ENCODE assay signal across 35 cellular contexts in genomic region chr13:113066746-113067145, GRCh38. TPM values are rescaled to one million over a fixed set of nuclear protein-coding genes. Genes with fewer than 3 reads are reported as not detected.
"Had no signal": no experiment of that assay in that cellular context is flagged by ENCODE, and none has a peak within 500 bp of the region (broad histone marks: within the 10 kb centered on the region; RNA-seq: fewer than 3 reads in every experiment).

No MANE protein-coding gene starts in this region.

- H3K4me1 ChIP-seq: ascending aorta, breast epithelium, esophagus squamous epithelium, gastroesophageal sphincter had no signal

- H3K4me3 ChIP-seq: ascending aorta, breast epithelium, cardiac muscle cell, esophagus squamous epithelium, gastroesophageal sphincter had no signal

- FAIRE-seq: colon, endometrium, endothelial cell of umbilical vein had no signal

- H3K9me3 ChIP-seq: ascending aorta, breast epithelium, esophagus squamous epithelium, gastroesophageal sphincter had no signal

- H3K27me3 ChIP-seq: ascending aorta, breast epithelium, cardiac muscle cell, esophagus squamous epithelium had no signal

- ATAC-seq: activated CD4-positive, alpha-beta T cell treated with anti-CD3 and anti-CD28 coated beads for 36 hours; activated CD8-positive, alpha-beta memory T cell treated with anti-CD3 and anti-CD28 coated beads, Interleukin-2, amount 10 ng/mL, durations not matched to agents 7 days and 5 days; activated CD8-positive, alpha-beta T cell treated with anti-CD3 and anti-CD28 coated beads, Interleukin-2, amount 10 ng/mL, durations not matched to agents 7 days and 5 days; activated naive CD4-positive, alpha-beta T cell treated with anti-CD3 and anti-CD28 coated beads, Interleukin-2, amount 50 U/mL, for 72 hours; gastroesophageal sphincter had no signal

- H3K36me3 ChIP-seq: breast epithelium, cardiac muscle cell had no signal

- DNase-seq: activated CD4-positive, alpha-beta memory T cell treated with anti-CD3 and anti-CD28 coated beads for 36 hours; activated CD4-positive, alpha-beta T cell treated with anti-CD3 and anti-CD28 coated beads for 36 hours; activated CD4-positive, alpha-beta T cell treated with anti-CD3 and anti-CD28 coated beads, Interleukin-2, amount 10 ng/mL, durations not matched to agents 24 days and 14 days; activated CD4-positive, CD25-positive, alpha-beta regulatory T cell; activated CD4-positive, CD25-positive, alpha-beta regulatory T cell treated with anti-CD3 and anti-CD28 coated beads, Interleukin-2, amount 50 U/mL, for 72 hours; activated CD8-positive, alpha-beta memory T cell treated with anti-CD3 and anti-CD28 coated beads, Interleukin-2, amount 10 ng/mL, durations not matched to agents 7 days and 5 days; activated CD8-positive, alpha-beta memory T cell treated with anti-CD3 and anti-CD28 coated beads, Interleukin-2, amount 50 U/mL, for 4 hours; activated CD8-positive, alpha-beta T cell treated with anti-CD3 and anti-CD28 coated beads, Interleukin-2, amount 10 ng/mL, durations not matched to agents 7 days and 5 days; activated effector memory CD4-positive, alpha-beta T cell treated with anti-CD3 and anti-CD28 coated beads, Interleukin-2, amount 50 U/mL, for 16 hours; activated naive CD4-positive, alpha-beta T cell treated with anti-CD3 and anti-CD28 coated beads, Interleukin-2, amount 10 ng/mL, durations not matched to agents 7 days and 5 days; activated naive CD8-positive, alpha-beta T cell treated with anti-CD3 and anti-CD28 coated beads, Interleukin-2, amount 10 ng/mL, durations not matched to agents 7 days and 5 days; activated T-cell treated with anti-CD3 and anti-CD28 coated beads, Interleukin-2, amount 50 U/mL, for 1 hour; activated T-cell treated with anti-CD3 and anti-CD28 coated beads, Interleukin-2, amount 50 U/mL, for 48 hours; cortex of kidney; effector CD8-positive, alpha-beta T cell; esophagus squamous epithelium; foreskin melanocyte; T-helper 2 cell had no signal

- H3K27ac ChIP-seq: ascending aorta, breast epithelium, cardiac muscle cell, epithelial cell of prostate, esophagus squamous epithelium, gastroesophageal sphincter had no signal

RNA-seq across cellular contexts. Expression of gene F7, which starts 38.8 kb away (rescaled TPM):
- total RNA-seq: activated CD4-positive, alpha-beta T cell treated with anti-CD3 and anti-CD28 coated beads, Interleukin-2, amount 10 ng/mL, durations not matched to agents 24 days and 14 days; activated CD8-positive, alpha-beta memory T cell treated with anti-CD3 and anti-CD28 coated beads, Interleukin-2, amount 10 ng/mL, durations not matched to agents 7 days and 5 days; activated CD8-positive, alpha-beta T cell treated with anti-CD3 and anti-CD28 coated beads, Interleukin-2, amount 10 ng/mL, durations not matched to agents 7 days and 5 days; activated naive CD4-positive, alpha-beta T cell treated with anti-CD3 and anti-CD28 coated beads, Interleukin-2, amount 50 U/mL, for 72 hours; activated T-helper 1 cell treated with anti-CD3 and anti-CD28 coated beads, Interleukin-12 subunit alpha, Interleukin-12 subunit beta, Interleukin-2, Interleukin-4 antibody, amounts not matched to agents 30 ng/mL and 10 ng/mL and 1 ng/mL, durations not matched to agents 14 hours and 24 hours and 36 hours; activated T-helper 2 cell treated with anti-CD3 and anti-CD28 coated beads, Interferon-gamma antibody, Interleukin-2, Interleukin-4, amounts not matched to agents 10 μg/mL and 5 μg/mL and 100 μg/mL, durations not matched to agents 14 hours and 24 hours and 36 hours; dermis microvascular lymphatic vessel endothelial cell; endothelial cell of umbilical vein; esophagus squamous epithelium; fibroblast of lung; fibroblast of villous mesenchyme; glomerular endothelial cell; T-helper 1 cell treated with Interleukin-12 subunit alpha and Interleukin-12 subunit beta and Interleukin-4 antibody, amounts not matched to agents 30 ng/mL and 1 ng/mL, for 36 hours had no signal
- polyA plus RNA-seq: cardiac muscle cell, endothelial cell of umbilical vein, fibroblast of lung had no signal

RNA-seq across cellular contexts. Expression of gene F10, which starts 55.9 kb away (rescaled TPM):
- total RNA-seq: activated CD4-positive, alpha-beta memory T cell treated with anti-CD3 and anti-CD28 coated beads for 36 hours; activated CD4-positive, alpha-beta T cell treated with anti-CD3 and anti-CD28 coated beads for 36 hours; activated CD4-positive, alpha-beta T cell treated with anti-CD3 and anti-CD28 coated beads, Interleukin-2, amount 10 ng/mL, durations not matched to agents 24 days and 14 days; activated CD8-positive, alpha-beta memory T cell treated with anti-CD3 and anti-CD28 coated beads for 36 hours; activated CD8-positive, alpha-beta memory T cell treated with anti-CD3 and anti-CD28 coated beads, Interleukin-2, amount 10 ng/mL, durations not matched to agents 7 days and 5 days; activated CD8-positive, alpha-beta T cell treated with anti-CD3 and anti-CD28 coated beads, Interleukin-2, amount 10 ng/mL, durations not matched to agents 7 days and 5 days; activated naive CD4-positive, alpha-beta T cell treated with anti-CD3 and anti-CD28 coated beads, Interleukin-2, amount 50 U/mL, for 72 hours; activated naive CD8-positive, alpha-beta T cell treated with anti-CD3 and anti-CD28 coated beads, Interleukin-2, amount 10 ng/mL, durations not matched to agents 7 days and 5 days; activated T-helper 1 cell treated with anti-CD3 and anti-CD28 coated beads, Interleukin-12 subunit alpha, Interleukin-12 subunit beta, Interleukin-2, Interleukin-4 antibody, amounts not matched to agents 30 ng/mL and 10 ng/mL and 1 ng/mL, durations not matched to agents 14 hours and 24 hours and 36 hours; activated T-helper 2 cell treated with anti-CD3 and anti-CD28 coated beads, Interferon-gamma antibody, Interleukin-2, Interleukin-4, amounts not matched to agents 10 μg/mL and 5 μg/mL and 100 μg/mL, durations not matched to agents 14 hours and 24 hours and 36 hours; dermis microvascular lymphatic vessel endothelial cell; endothelial cell of umbilical vein; glomerular endothelial cell; T-helper 1 cell treated with Interleukin-12 subunit alpha and Interleukin-12 subunit beta and Interleukin-4 antibody, amounts not matched to agents 30 ng/mL and 1 ng/mL, for 36 hours had no signal
